Comparison of ENCODE assay signal across 8 cellular contexts in genomic region chr9:79764377-79764776, GRCh38.
DNase-seq lines count a peak whose midpoint lies in the region; ATAC-seq and TF ChIP-seq lines count a peak whose summit lies in the region.

No MANE protein-coding gene starts in this region.

- no peaks in the 10 kb centered on the region for H3K79me1 ChIP-seq in mesendoderm (ENCODE audit: low read length)

- H3K4ac ChIP-seq in mesendoderm (ENCODE audit: low read depth, low read length), result no peak overlapping the region

- H2BK5ac ChIP-seq in mesendoderm (ENCODE audit: low read length), result no peak overlapping the region

- H4K8ac ChIP-seq in mesendoderm (ENCODE audit: low read depth, low read length), result no peak overlapping the region

- H3K27ac ChIP-seq in mesendoderm (ENCODE audit: low read depth, low read length), result no peak overlapping the region

- no peaks in the 10 kb centered on the region for H3K79me2 ChIP-seq in mesendoderm (ENCODE audit: control insufficient read depth, insufficient read depth, low read length)

- no peak overlapping the region for H3K4me3 ChIP-seq in choroid plexus epithelial cell (ENCODE audit: low read depth, low read length)
- no peak overlapping the region for H3K4me3 ChIP-seq in mesendoderm (ENCODE audit: low read length)

- intact Hi-C loops in Right ventricle myocardium superior (cut with DNase I), result no loop called here
- intact Hi-C loops in cardiac septum (cut with DNase I), result no loop called here

- H3K36me3 ChIP-seq in mesendoderm (ENCODE audit: control insufficient read depth, insufficient read depth, low read length), result no peaks in the 10 kb centered on the region

- no peak overlapping the region for H3K18ac ChIP-seq in mesendoderm (ENCODE audit: low read length)

- no peak overlapping the region for H2BK120ac ChIP-seq in mesendoderm (ENCODE audit: low read depth, low read length)

- no peak overlapping the region for H3K56ac ChIP-seq in mesendoderm (ENCODE audit: low read length)

- no peaks in the 10 kb centered on the region for H3K27me3 ChIP-seq in mesendoderm (ENCODE audit: insufficient read depth, low read length, poor library complexity)

- no peak overlapping the region for H3K23ac ChIP-seq in mesendoderm (ENCODE audit: low read length)

- ATAC-seq in Right ventricle myocardium superior (ENCODE audit: poor library complexity) (peak; percentile 78), HG02884 (IDR thresholded peaks at IDR 0.05; ENCODE audit: unreplicated experiment) (no peak), GM19452 (IDR thresholded peaks at IDR 0.05; ENCODE audit: unreplicated experiment) (no peak)

- DNase-seq in Right ventricle myocardium superior (no peak), cardiac septum (ENCODE audit: low spot score) (no peak), choroid plexus epithelial cell (ENCODE audit: low read depth) (peak; percentile 96), mesendoderm (peak; percentile 70), DMS153 treated with DMSO at 0.1 percent for 48 hours (lab: John Stamatoyannopoulos, UW; ENCODE audit: unreplicated experiment) (no peak)
- DNase-seq in activated CD4-positive, alpha-beta T cell treated with anti-CD3 and anti-CD28 coated beads for 4 hours, result no peak

- no peaks in the 10 kb centered on the region for H3K4me1 ChIP-seq in mesendoderm (ENCODE audit: control insufficient read depth, low read depth, low read length)

- no peak overlapping the region for H2BK15ac ChIP-seq in mesendoderm (replicated peaks; ENCODE audit: low read depth)

- no peak overlapping the region for H3K4me2 ChIP-seq in mesendoderm (ENCODE audit: low read length)

- H2AK5ac ChIP-seq in mesendoderm (ENCODE audit: low read length), result no peak overlapping the region

- no peak for TF ChIP-seq CTCF in choroid plexus epithelial cell (conservative IDR thresholded peaks at IDR 0.05; ENCODE audit: low read depth, low read length)

- H4K5ac ChIP-seq in mesendoderm (ENCODE audit: low read length), result no peak overlapping the region

- WGBS in mesendoderm (ENCODE audit: extremely low coverage, insufficient coverage, low lambda C conversion rate), result no CpG with 5 or more reads among the region's 3 CpGs

- H3K9ac ChIP-seq in mesendoderm (ENCODE audit: low read length), result no peak overlapping the region

Comparison
In these comparisons a context has a peak if more than half of its experiments do, and no peak if none do; other contexts are left out.
1. DNase-seq: peak in choroid plexus epithelial cell (single experiment) and mesendoderm (single experiment); none in Right ventricle myocardium superior (single experiment), cardiac septum (single experiment), activated CD4-positive, alpha-beta T cell treated with anti-CD3 and anti-CD28 coated beads for 4 hours (0 of 2) and DMS153 treated with DMSO at 0.1 percent for 48 hours (single experiment).